12 cellular contexts compared by ENCODE assay signal in the genomic region with DNA sequence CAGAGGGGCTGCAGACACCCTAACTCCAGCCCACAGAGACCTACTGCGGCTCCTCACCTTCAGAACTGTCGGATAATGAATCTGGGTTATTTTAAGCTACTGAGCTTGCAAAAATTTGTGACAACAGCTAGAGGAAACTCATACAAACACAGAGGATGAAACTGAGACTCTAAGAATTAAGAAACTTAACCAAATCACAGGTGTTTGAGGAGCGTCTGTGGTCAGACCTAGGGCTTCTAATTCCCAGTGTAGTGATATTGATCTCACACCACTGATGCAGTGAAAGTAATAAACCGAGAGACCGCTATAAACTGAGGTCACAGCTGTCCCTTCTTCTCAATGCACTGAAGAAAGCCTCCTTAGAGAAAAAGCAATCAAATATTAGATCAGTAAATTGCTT.
A peak's percentile ranks its signal among the peaks of the same experiment; 100 is the strongest.
DNase-seq lines count a peak whose midpoint lies in the region; ATAC-seq and TF ChIP-seq lines count a peak whose summit lies in the region.
"Had no signal": no experiment of that assay in that cellular context is flagged by ENCODE, and none has a peak within 500 bp of the region (broad histone marks: within the 10 kb centered on the region; RNA-seq: fewer than 3 reads in every experiment).

No MANE protein-coding gene starts in this region.

- no peak overlapping the region for H3K4me3 Mint-ChIP-seq in activated CD4-positive, alpha-beta T cell treated with anti-CD3 and anti-CD28 coated beads, Interleukin-2, amount 10 ng/mL, durations not matched to agents 24 days and 14 days

- H3K9me3 Mint-ChIP-seq in activated CD4-positive, alpha-beta T cell treated with anti-CD3 and anti-CD28 coated beads, Interleukin-2, amount 10 ng/mL, durations not matched to agents 24 days and 14 days = no peaks in the 10 kb centered on the region

- TF ChIP-seq POLR2A in lower leg skin (IDR thresholded peaks at IDR 0.05) = no peak

- DNase-seq in GM12865 (ENCODE audit: low read depth) (peak; percentile 81), lower leg skin (ENCODE audit: low spot score in 2 of 2) (no peak), DMS 273 (lab: John Stamatoyannopoulos, UW; ENCODE audit: unreplicated experiment) (no peak), NCI-H345 treated with DMSO at 0.1 percent for 48 hours (lab: John Stamatoyannopoulos, UW; ENCODE audit: unreplicated experiment) (no peak)
- no peak for DNase-seq in activated CD4-positive, alpha-beta T cell treated with anti-CD3 and anti-CD28 coated beads, Interleukin-2, amount 10 ng/mL, durations not matched to agents 24 days and 14 days
- DNase-seq: NCI-H526 treated with DMSO at 0.1 percent for 48 hours; nucleus accumbens; stimulated activated CD4-positive, alpha-beta T cell treated with anti-CD3 and anti-CD28 coated beads, Interleukin-2, amount 100 ng/mL, for 24 hours had no signal

- no peak overlapping the region for H3K27ac Mint-ChIP-seq in activated CD4-positive, alpha-beta T cell treated with anti-CD3 and anti-CD28 coated beads, Interleukin-2, amount 10 ng/mL, durations not matched to agents 24 days and 14 days

- H3K4me3 ChIP-seq in GM12865 (ENCODE audit: low read depth, low read length) (no peak overlapping the region), lower leg skin (ENCODE audit: low read depth, poor library complexity, severe bottlenecking) (no peak overlapping the region)
- H3K4me3 ChIP-seq: SK-N-MC had no signal

- H3K4me1 Mint-ChIP-seq in activated CD4-positive, alpha-beta T cell treated with anti-CD3 and anti-CD28 coated beads, Interleukin-2, amount 10 ng/mL, durations not matched to agents 24 days and 14 days = no peaks in the 10 kb centered on the region

- H3K36me3 Mint-ChIP-seq in activated CD4-positive, alpha-beta T cell treated with anti-CD3 and anti-CD28 coated beads, Interleukin-2, amount 10 ng/mL, durations not matched to agents 24 days and 14 days (ENCODE audit: low read depth) = no peaks in the 10 kb centered on the region

- intact Hi-C loops in activated CD4-positive, alpha-beta T cell treated with anti-CD3 and anti-CD28 coated beads, Interleukin-2, amount 10 ng/mL, durations not matched to agents 24 days and 14 days (cut with micrococcal nuclease) = no loop called here
- intact Hi-C loops in lower leg skin (cut with DNase I; ENCODE audit: low total_unique reads) = no loop called here

- peaks cover 36% of the 10 kb centered on the region for H3K27me3 Mint-ChIP-seq in activated CD4-positive, alpha-beta T cell treated with anti-CD3 and anti-CD28 coated beads, Interleukin-2, amount 10 ng/mL, durations not matched to agents 24 days and 14 days

- WGBS in lower leg skin, 2 donors = 74 to 82% methylated on average over 5 of the region's 5 CpGs

- TF ChIP-seq CTCF in GM12865 (IDR thresholded peaks at IDR 0.05; ENCODE audit: insufficient read depth, low read depth, low read length, missing control alignments) = no peak
- no peak for TF ChIP-seq CTCF in lower leg skin (IDR thresholded peaks at IDR 0.05)

- ATAC-seq in GM19395 (IDR thresholded peaks at IDR 0.05; ENCODE audit: unreplicated experiment) (peak; percentile 99), HG02763 (IDR thresholded peaks at IDR 0.05; ENCODE audit: unreplicated experiment) (peak; percentile 94), HG03457 (IDR thresholded peaks at IDR 0.05; ENCODE audit: unreplicated experiment) (peak; percentile 87)
